Comparison of ENCODE assay signal across 8 cellular contexts in the genomic region with DNA sequence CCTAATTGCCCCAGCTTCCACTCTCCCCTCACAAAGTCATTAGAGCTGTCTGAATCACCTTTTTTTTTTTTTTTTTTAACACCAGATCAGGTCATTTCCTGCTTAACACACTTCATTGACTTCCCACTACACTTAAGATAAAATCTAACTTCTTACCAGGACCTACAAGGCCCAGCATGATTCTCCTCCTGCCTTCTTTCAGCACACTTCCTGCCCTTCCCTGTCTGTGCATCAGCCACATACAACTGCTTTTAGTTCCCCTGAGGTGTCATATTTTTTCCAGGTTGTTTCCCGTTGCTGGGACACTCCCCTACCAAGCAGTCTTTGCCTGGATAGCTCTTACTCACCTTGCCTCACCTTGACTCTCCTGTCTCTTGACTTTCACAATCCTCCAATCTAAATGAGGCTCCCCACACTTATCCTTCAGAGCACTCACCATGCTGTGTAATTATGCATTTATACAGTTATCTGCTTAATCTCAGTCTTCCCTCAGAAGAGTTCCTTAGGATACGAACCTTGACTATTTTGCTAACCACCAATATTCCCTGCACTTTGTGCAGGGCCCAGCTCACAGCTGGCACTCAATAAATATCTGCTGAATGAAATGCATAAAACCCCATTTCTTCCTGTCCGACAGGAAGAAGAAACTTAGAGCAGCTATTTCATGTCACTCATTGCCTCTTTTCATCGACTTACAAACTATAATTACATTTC.
DNase-seq lines count a peak whose midpoint lies in the region; ATAC-seq and TF ChIP-seq lines count a peak whose summit lies in the region.

No MANE protein-coding gene starts in this region.

- TF ChIP-seq EP300 in gastroesophageal sphincter (IDR thresholded peaks at IDR 0.05) = no peak

- DNase-seq in SKM-1 treated with dmso at 0.1 percent for 144 hours (lab: John Stamatoyannopoulos, UW; ENCODE audit: unreplicated experiment) (peak; percentile 44), SKM-1 (lab: John Stamatoyannopoulos, UW; ENCODE audit: unreplicated experiment) (no peak), body of pancreas (no peak)

- H3K27ac ChIP-seq in gastroesophageal sphincter = peak overlapping the region; percentile 65 to 98 (median 92)
- H3K27ac ChIP-seq in stomach smooth muscle (ENCODE audit: low read length) = peak overlapping the region; percentile 97
- H3K27ac ChIP-seq in body of pancreas = peak overlapping the region in 2 of 4 donors; percentile 22 to 56

- no peak overlapping the region for H3K4me3 ChIP-seq in gastroesophageal sphincter
- H3K4me3 ChIP-seq in stomach smooth muscle (ENCODE audit: low read length in 2 of 2) = no peak overlapping the region
- no peak overlapping the region for H3K4me3 ChIP-seq in body of pancreas

- no peak for TF ChIP-seq CTCF in gastroesophageal sphincter (IDR thresholded peaks at IDR 0.05)
- no peak for TF ChIP-seq CTCF in body of pancreas (IDR thresholded peaks at IDR 0.05)

- intact Hi-C loops in body of pancreas (cut with DNase I) = no loop called here

- H3K36me3 ChIP-seq in gastroesophageal sphincter (no peaks in the 10 kb centered on the region), stomach smooth muscle (ENCODE audit: control insufficient read depth in 2 of 2, insufficient read depth in 2 of 2, low read length in 2 of 2) (peaks cover 0 to 2% of the 10 kb centered on the region in 2 donors), body of pancreas (replicated peaks in 1 of 2; ENCODE audit: insufficient read depth in 1 of 2, low read depth in 2 of 2) (no peaks in the 10 kb centered on the region)

- TF ChIP-seq POLR2A in gastroesophageal sphincter (IDR thresholded peaks at IDR 0.05) = no peak
- TF ChIP-seq POLR2A in body of pancreas (IDR thresholded peaks at IDR 0.05) = no peak

- H3K9ac ChIP-seq in stomach smooth muscle (ENCODE audit: low read length in 2 of 2) = peak overlapping the region in 1 of 2 donors; percentile 29

- ATAC-seq in gastroesophageal sphincter (no peak), body of pancreas (no peak), HG03108 (IDR thresholded peaks at IDR 0.05; ENCODE audit: unreplicated experiment) (no peak), HG02938 (IDR thresholded peaks at IDR 0.05; ENCODE audit: unreplicated experiment) (no peak)

- H3K27me3 ChIP-seq in gastroesophageal sphincter (no peaks in the 10 kb centered on the region), stomach smooth muscle (ENCODE audit: control insufficient read depth in 1 of 2, insufficient read depth in 2 of 2, low read length in 2 of 2) (no peaks in the 10 kb centered on the region), body of pancreas (no peaks in the 10 kb centered on the region)

- 44 to 60% methylated on average over 3 to 4 of the region's 4 CpGs for WGBS in gastroesophageal sphincter (ENCODE audit: low coverage in 1 of 2), 2 donors
- 60 to 62% methylated on average over 4 of the region's 4 CpGs for WGBS in body of pancreas, 2 donors

- H3K4me1 ChIP-seq in gastroesophageal sphincter (peaks cover 6 to 40% (median 13%) of the 10 kb centered on the region in 3 donors), stomach smooth muscle (ENCODE audit: control insufficient read depth, insufficient read depth, low read length) (peaks cover 28% of the 10 kb centered on the region), body of pancreas (peaks cover 31% of the 10 kb centered on the region)

- H3K9me3 ChIP-seq in gastroesophageal sphincter (no peaks in the 10 kb centered on the region), stomach smooth muscle (ENCODE audit: control insufficient read depth in 2 of 2, low read length in 2 of 2) (no peaks in the 10 kb centered on the region), body of pancreas (no peaks in the 10 kb centered on the region)

TF ChIP-seq in PFSK-1, 5 proteins besides CTCF, POLR2A, EP300 and RAD21:
- TF ChIP-seq FOXP2 (optimal IDR thresholded peaks at IDR 0.05; ENCODE audit: borderline replicate concordance, extremely low read depth, extremely low read length, insufficient read depth) (no peak), TAF1 (IDR thresholded peaks at IDR 0.05; ENCODE audit: borderline replicate concordance, insufficient read depth, low read length) (0 out of 2 replicates have a peak, but pooled peaks have one; percentile 14)
